20 cellular contexts compared by ENCODE assay signal in genomic region chr5:36138900-36139683, GRCh38.
"Had no signal": no experiment of that assay in that cellular context is flagged by ENCODE, and none has a peak within 500 bp of the region (broad histone marks: within the 10 kb centered on the region; RNA-seq: fewer than 3 reads in every experiment).

No MANE protein-coding gene starts in this region.

- H3K4me1 Mint-ChIP-seq: activated CD4-positive, alpha-beta T cell treated with anti-CD3 and anti-CD28 coated beads for 36 hours; activated CD8-positive, alpha-beta memory T cell treated with anti-CD3 and anti-CD28 coated beads, Interleukin-2, amount 10 ng/mL, durations not matched to agents 7 days and 5 days; activated naive CD4-positive, alpha-beta T cell treated with anti-CD3 and anti-CD28 coated beads, Interleukin-2, amount 10 ng/mL, durations not matched to agents 7 days and 5 days; endodermal cell had no signal

- ATAC-seq: activated CD4-positive, alpha-beta T cell treated with anti-CD3 and anti-CD28 coated beads for 36 hours; activated CD8-positive, alpha-beta memory T cell treated with anti-CD3 and anti-CD28 coated beads, Interleukin-2, amount 10 ng/mL, durations not matched to agents 7 days and 5 days; gastroesophageal sphincter; left lung; naive thymus-derived CD4-positive, alpha-beta T cell; T-helper 17 cell had no signal

- H3K27me3 ChIP-seq: adrenal gland, cardiac muscle cell, gastroesophageal sphincter, heart right ventricle, left lung, pancreas had no signal

- H3K4me3 Mint-ChIP-seq: activated CD4-positive, alpha-beta memory T cell treated with anti-CD3 and anti-CD28 coated beads for 36 hours; activated CD4-positive, alpha-beta T cell treated with anti-CD3 and anti-CD28 coated beads for 36 hours; activated CD8-positive, alpha-beta memory T cell treated with anti-CD3 and anti-CD28 coated beads, Interleukin-2, amount 10 ng/mL, durations not matched to agents 7 days and 5 days; activated naive CD4-positive, alpha-beta T cell treated with anti-CD3 and anti-CD28 coated beads, Interleukin-2, amount 10 ng/mL, durations not matched to agents 7 days and 5 days; endodermal cell; naive thymus-derived CD4-positive, alpha-beta T cell; stimulated activated naive CD8-positive, alpha-beta T cell treated with anti-CD3 and anti-CD28 coated beads, Interleukin-15, Interleukin-2, amounts not matched to agents 100 ng/mL and 50 ng/mL, for 24 hours; T-helper 17 cell; type B pancreatic cell had no signal

- DNase-seq: activated CD4-positive, alpha-beta memory T cell treated with anti-CD3 and anti-CD28 coated beads for 36 hours; activated CD4-positive, alpha-beta T cell treated with anti-CD3 and anti-CD28 coated beads for 36 hours; activated CD8-positive, alpha-beta memory T cell treated with anti-CD3 and anti-CD28 coated beads, Interleukin-2, amount 10 ng/mL, durations not matched to agents 7 days and 5 days; activated naive CD4-positive, alpha-beta T cell treated with anti-CD3 and anti-CD28 coated beads, Interleukin-2, amount 10 ng/mL, durations not matched to agents 7 days and 5 days; activated T-cell treated with anti-CD3 and anti-CD28 coated beads, Interleukin-2, amount 50 U/mL, for 1 hour; adrenal gland; endodermal cell; heart right ventricle; naive thymus-derived CD4-positive, alpha-beta T cell; stimulated activated CD4-positive, alpha-beta T cell treated with anti-CD3 and anti-CD28 coated beads, Interleukin-15, amount 100 ng/mL, for 24 hours; stimulated activated CD4-positive, alpha-beta T cell treated with anti-CD3 and anti-CD28 coated beads, Interleukin-4, amount 100 ng/mL, for 24 hours; T-helper 17 cell; WERI-Rb-1 had no signal

- H3K27ac ChIP-seq: adrenal gland, cardiac muscle cell, gastroesophageal sphincter, heart right ventricle, left lung, pancreas, WERI-Rb-1 had no signal

- H3K27ac Mint-ChIP-seq: activated CD4-positive, alpha-beta memory T cell treated with anti-CD3 and anti-CD28 coated beads for 36 hours; activated CD4-positive, alpha-beta T cell treated with anti-CD3 and anti-CD28 coated beads for 36 hours; activated CD8-positive, alpha-beta memory T cell treated with anti-CD3 and anti-CD28 coated beads, Interleukin-2, amount 10 ng/mL, durations not matched to agents 7 days and 5 days; activated naive CD4-positive, alpha-beta T cell treated with anti-CD3 and anti-CD28 coated beads, Interleukin-2, amount 10 ng/mL, durations not matched to agents 7 days and 5 days; activated T-helper 2 cell treated with anti-CD3 and anti-CD28 coated beads, Interferon-gamma antibody, Interleukin-2, Interleukin-4, amounts not matched to agents 10 μg/mL and 5 μg/mL and 100 μg/mL, durations not matched to agents 14 hours and 24 hours and 36 hours; endodermal cell; naive thymus-derived CD4-positive, alpha-beta T cell; stimulated activated naive CD8-positive, alpha-beta T cell treated with anti-CD3 and anti-CD28 coated beads, Interleukin-15, Interleukin-2, amounts not matched to agents 100 ng/mL and 50 ng/mL, for 24 hours; T-helper 17 cell; type B pancreatic cell had no signal

- H3K9me3 Mint-ChIP-seq: endodermal cell, type B pancreatic cell had no signal

- H3K4me3 ChIP-seq: adrenal gland, cardiac muscle cell, gastroesophageal sphincter, heart right ventricle, left lung, pancreas had no signal

- H3K27me3 Mint-ChIP-seq: activated CD4-positive, alpha-beta memory T cell treated with anti-CD3 and anti-CD28 coated beads for 36 hours; activated CD4-positive, alpha-beta T cell treated with anti-CD3 and anti-CD28 coated beads for 36 hours; activated CD8-positive, alpha-beta memory T cell treated with anti-CD3 and anti-CD28 coated beads, Interleukin-2, amount 10 ng/mL, durations not matched to agents 7 days and 5 days; activated naive CD4-positive, alpha-beta T cell treated with anti-CD3 and anti-CD28 coated beads, Interleukin-2, amount 10 ng/mL, durations not matched to agents 7 days and 5 days; naive thymus-derived CD4-positive, alpha-beta T cell; stimulated activated naive CD8-positive, alpha-beta T cell treated with anti-CD3 and anti-CD28 coated beads, Interleukin-15, Interleukin-2, amounts not matched to agents 100 ng/mL and 50 ng/mL, for 24 hours; T-helper 17 cell; type B pancreatic cell had no signal

- H3K4me1 ChIP-seq: adrenal gland, gastroesophageal sphincter, heart right ventricle, left lung, pancreas had no signal

- H3K9me3 ChIP-seq: gastroesophageal sphincter, heart right ventricle, pancreas had no signal
